ENCODE assay signal across 2 cellular contexts in genomic region chr15:40915106-40915661, GRCh38.
TF ChIP-seq lines count a peak whose summit lies in the region.

No MANE protein-coding gene starts in this region.

TF ChIP-seq in GM23338, 12 proteins besides CTCF, POLR2A, EP300 and RAD21:
- no peak for TF ChIP-seq EZH2phosphoT487 (IDR thresholded peaks at IDR 0.05; ENCODE audit: unreplicated experiment)
- no peak for TF ChIP-seq STAT1 (IDR thresholded peaks at IDR 0.05; ENCODE audit: unreplicated experiment)
- TF ChIP-seq JUNB (IDR thresholded peaks at IDR 0.05; ENCODE audit: unreplicated experiment): no peak
- no peak for TF ChIP-seq ZNF114 (CRISPR knock-in tag; IDR thresholded peaks at IDR 0.05)

TF ChIP-seq in HepG2, 621 proteins besides CTCF, POLR2A, EP300 and RAD21:
- no peak for TF ChIP-seq ZNF557 (CRISPR knock-in tag; IDR thresholded peaks at IDR 0.05)
- TF ChIP-seq ZNF264 (CRISPR knock-in tag; IDR thresholded peaks at IDR 0.05): no peak
- TF ChIP-seq ZFP62 (CRISPR knock-in tag; IDR thresholded peaks at IDR 0.05): no peak
- no peak for TF ChIP-seq ZNF768 (CRISPR knock-in tag; IDR thresholded peaks at IDR 0.05)
- TF ChIP-seq ZSCAN29 (CRISPR knock-in tag; conservative IDR thresholded peaks at IDR 0.05): no peak
- no peak for TF ChIP-seq ZNF724P (CRISPR knock-in tag; IDR thresholded peaks at IDR 0.05; ENCODE audit: borderline replicate concordance)
- TF ChIP-seq NCOA5 (CRISPR knock-in tag; IDR thresholded peaks at IDR 0.05): no peak
- TF ChIP-seq ZNF672 (CRISPR knock-in tag; IDR thresholded peaks at IDR 0.05): no peak
- no peak for TF ChIP-seq POLR2AphosphoS5 (IDR thresholded peaks at IDR 0.05; ENCODE audit: low read depth, low read length)
